8 cellular contexts compared by ENCODE assay signal in the genomic region with DNA sequence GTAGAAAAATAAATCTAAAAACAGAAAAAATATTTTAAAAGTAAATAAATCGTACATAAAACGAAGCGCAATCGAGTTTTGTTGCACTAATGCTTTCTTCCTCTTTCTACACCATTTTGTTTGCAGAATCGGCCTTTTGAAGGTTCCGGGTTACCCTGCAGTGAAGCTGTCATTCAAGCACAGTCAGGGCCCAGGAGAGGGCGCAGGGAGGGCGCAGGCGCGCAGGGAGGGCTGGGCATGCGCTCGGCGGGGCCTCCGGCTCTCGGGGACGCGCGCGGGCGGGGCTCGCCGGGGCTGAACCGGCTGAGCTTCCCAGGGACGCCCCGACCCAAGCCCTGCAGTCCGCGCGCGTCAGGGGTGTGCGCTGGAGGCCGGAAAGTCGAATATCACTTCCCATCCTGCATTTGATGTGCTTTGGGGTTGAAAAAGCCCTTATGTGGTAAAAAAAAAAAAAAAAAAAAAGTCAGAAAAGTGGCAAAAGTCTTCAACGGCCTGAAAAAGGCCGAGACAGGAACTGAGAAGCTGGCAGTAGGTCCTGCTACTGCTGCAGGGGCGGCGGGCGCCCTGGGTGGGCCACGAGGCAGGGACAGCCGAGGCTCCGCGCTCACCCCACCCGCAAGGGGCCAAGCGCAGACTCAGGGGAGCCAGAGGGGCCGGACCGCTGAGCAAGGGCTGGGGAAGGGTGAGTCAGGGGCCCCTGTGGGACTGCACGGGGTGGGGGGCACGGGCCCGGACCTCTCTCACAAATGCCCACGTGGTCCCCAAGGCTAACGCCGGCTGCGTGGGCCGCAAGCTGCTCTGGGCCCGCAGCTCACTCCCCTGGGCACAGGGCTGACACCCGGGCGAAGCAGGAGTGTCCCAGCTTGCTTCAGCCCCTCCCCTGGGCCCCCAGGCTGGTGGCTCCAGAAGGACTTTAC. TPM values are rescaled to one million over a fixed set of nuclear protein-coding genes. Genes with fewer than 3 reads are reported as not detected.
DNase-seq lines count a peak whose midpoint lies in the region; ATAC-seq and TF ChIP-seq lines count a peak whose summit lies in the region.

No MANE protein-coding gene starts in this region.

- peaks cover 10% of the 10 kb centered on the region for H3K4me1 ChIP-seq in CD4-positive, alpha-beta memory T cell (ENCODE audit: insufficient read depth, low read length)
- no peaks in the 10 kb centered on the region for H3K4me1 ChIP-seq in PC-9 (replicated peaks; ENCODE audit: insufficient read depth)

- peaks cover 6 to 12% (median 8%) of the 10 kb centered on the region in 4 donors for H3K4me1 Mint-ChIP-seq in CD4-positive, alpha-beta memory T cell
- H3K4me1 Mint-ChIP-seq in activated T-helper 1 cell treated with anti-CD3 and anti-CD28 coated beads, Interleukin-12 subunit alpha, Interleukin-12 subunit beta, Interleukin-2, Interleukin-4 antibody, amounts not matched to agents 30 ng/mL and 10 ng/mL and 1 ng/mL, durations not matched to agents 14 hours and 24 hours and 36 hours (ENCODE audit: low read depth): peaks cover 7% of the 10 kb centered on the region

- no TSS peak for BruUV-seq in PC-9 (replicated peaks; lab: Mats Ljungman, UMichigan)

- peaks cover 0 to 3% of the 10 kb centered on the region in 2 donors for H3K36me3 Mint-ChIP-seq in CD4-positive, alpha-beta memory T cell
- H3K36me3 Mint-ChIP-seq in activated T-helper 1 cell treated with anti-CD3 and anti-CD28 coated beads, Interleukin-12 subunit alpha, Interleukin-12 subunit beta, Interleukin-2, Interleukin-4 antibody, amounts not matched to agents 30 ng/mL and 10 ng/mL and 1 ng/mL, durations not matched to agents 14 hours and 24 hours and 36 hours (ENCODE audit: low read depth): peaks cover 3% of the 10 kb centered on the region

- CTCF ChIA-PET in CD4-positive, alpha-beta memory T cell (lab: Charles Lee; ENCODE audit: partially characterized antibody): interaction anchor here (0.6 to 1.2 kb wide), 3 partner anchors 8 to 726 kb away, joined by 3 read pairs; no protein-coding TSS in a partner anchor
- CTCF ChIA-PET in PC-9 (lab: Charles Lee): no interaction called here

- H3K79me2 ChIP-seq in PC-9 (ENCODE audit: low read depth): no peaks in the 10 kb centered on the region

- TF ChIP-seq CTCF in HL-60 (IDR thresholded peaks at IDR 0.05; ENCODE audit: insufficient read depth, low read length) (peak; percentile 7), PC-9 (conservative IDR thresholded peaks at IDR 0.05) (no peak)

- no peak overlapping the region for H2AFZ ChIP-seq in PC-9

- POLR2A ChIA-PET in CD4-positive, alpha-beta memory T cell (lab: Charles Lee; ENCODE audit: partially characterized antibody): interaction anchor here (0.9 to 1.5 kb wide), 4 partner anchors 488 to 538 kb away, joined by 3 to 12 read pairs (median 6); a partner anchor contains a TSS
- POLR2A ChIA-PET in PC-9 (lab: Charles Lee; ENCODE audit: unreplicated experiment): no interaction called here

- H3K4me3 Mint-ChIP-seq in CD4-positive, alpha-beta memory T cell: peak overlapping the region; percentile 44 to 84 (median 70)
- peak overlapping the region; percentile 43 for H3K4me3 Mint-ChIP-seq in activated T-helper 1 cell treated with anti-CD3 and anti-CD28 coated beads, Interleukin-12 subunit alpha, Interleukin-12 subunit beta, Interleukin-2, Interleukin-4 antibody, amounts not matched to agents 30 ng/mL and 10 ng/mL and 1 ng/mL, durations not matched to agents 14 hours and 24 hours and 36 hours

- H3K36me3 ChIP-seq in CD4-positive, alpha-beta memory T cell (ENCODE audit: insufficient read depth, low read length): no peaks in the 10 kb centered on the region
- H3K36me3 ChIP-seq in PC-9 (ENCODE audit: low read depth): no peaks in the 10 kb centered on the region

- no peaks in the 10 kb centered on the region for H3K9me3 ChIP-seq in CD4-positive, alpha-beta memory T cell (ENCODE audit: control insufficient read depth in 1 of 2, low read length in 2 of 2)
- no peaks in the 10 kb centered on the region for H3K9me3 ChIP-seq in PC-9 (ENCODE audit: insufficient read depth, low read depth)

- DNase-seq in CD4-positive, alpha-beta memory T cell: peak; percentile 82 to 94 (median 93)
- DNase-seq in HL-60 (ENCODE audit: low read depth in 1 of 2, low spot score in 1 of 2) (peak; percentile 86 to 96), PC-9 (peak in 1 of 2 experiments; percentile 51), fibroblast of gingiva (ENCODE audit: low read depth) (peak; percentile 86), myocyte (ENCODE audit: low read depth) (peak; percentile 87)
- peak; percentile 87 for DNase-seq in activated T-helper 1 cell treated with anti-CD3 and anti-CD28 coated beads, Interleukin-12 subunit alpha, Interleukin-12 subunit beta, Interleukin-2, Interleukin-4 antibody, amounts not matched to agents 30 ng/mL and 10 ng/mL and 1 ng/mL, durations not matched to agents 14 hours and 24 hours and 36 hours (ENCODE audit: low spot score)
- peak; percentile 79 for DNase-seq in stimulated activated CD8-positive, alpha-beta memory T cell treated with anti-CD3 and anti-CD28 coated beads, Interleukin-7, amount 100 ng/mL, for 24 hours (ENCODE audit: low read depth)

- peak overlapping the region; percentile 32 for H3K27ac ChIP-seq in CD4-positive, alpha-beta memory T cell (ENCODE audit: low read depth, low read length)
- peak overlapping the region; percentile 75 for H3K27ac ChIP-seq in HL-60 (replicated peaks)
- H3K27ac ChIP-seq in PC-9: no peak overlapping the region

- ATAC-seq in GM19467 (IDR thresholded peaks at IDR 0.05; ENCODE audit: unreplicated experiment): peak; percentile 100

- no peaks in the 10 kb centered on the region for H3F3A ChIP-seq in PC-9 (ENCODE audit: insufficient read depth, low read depth)

- no peaks in the 10 kb centered on the region for H3K27me3 ChIP-seq in CD4-positive, alpha-beta memory T cell (ENCODE audit: insufficient read depth, low read length)
- H3K27me3 ChIP-seq in HL-60 (ENCODE audit: insufficient read depth, poor library complexity, severe bottlenecking) (no peaks in the 10 kb centered on the region), PC-9 (ENCODE audit: insufficient read depth, low read depth) (peaks cover 21% of the 10 kb centered on the region)

- H3K9me3 Mint-ChIP-seq in CD4-positive, alpha-beta memory T cell: peaks cover 0 to 9% (median 3%) of the 10 kb centered on the region in 8 donors
- peaks cover 22% of the 10 kb centered on the region for H3K9me3 Mint-ChIP-seq in activated T-helper 1 cell treated with anti-CD3 and anti-CD28 coated beads, Interleukin-12 subunit alpha, Interleukin-12 subunit beta, Interleukin-2, Interleukin-4 antibody, amounts not matched to agents 30 ng/mL and 10 ng/mL and 1 ng/mL, durations not matched to agents 14 hours and 24 hours and 36 hours

- intact Hi-C loops in CD4-positive, alpha-beta memory T cell (cut with micrococcal nuclease): loop anchor here (2.0 to 10.0 kb wide), 3 partner anchors 442 to 1372 kb away; a partner anchor contains a TSS
- intact Hi-C loops in PC-9 (cut with micrococcal nuclease; ENCODE audit: unreplicated experiment): no loop called here
- intact Hi-C loops in activated T-helper 1 cell treated with anti-CD3 and anti-CD28 coated beads, Interleukin-12 subunit alpha, Interleukin-12 subunit beta, Interleukin-2, Interleukin-4 antibody, amounts not matched to agents 30 ng/mL and 10 ng/mL and 1 ng/mL, durations not matched to agents 14 hours and 24 hours and 36 hours (cut with micrococcal nuclease): loop anchor here (1.0 to 10.0 kb wide), 6 partner anchors 342 to 1372 kb away; a partner anchor contains a TSS

- H3K27ac Mint-ChIP-seq in CD4-positive, alpha-beta memory T cell: peak overlapping the region in 6 of 7 donors; percentile 65 to 95 (median 86)
- peak overlapping the region; percentile 32 for H3K27ac Mint-ChIP-seq in activated T-helper 1 cell treated with anti-CD3 and anti-CD28 coated beads, Interleukin-12 subunit alpha, Interleukin-12 subunit beta, Interleukin-2, Interleukin-4 antibody, amounts not matched to agents 30 ng/mL and 10 ng/mL and 1 ng/mL, durations not matched to agents 14 hours and 24 hours and 36 hours

- H3K4me2 ChIP-seq in PC-9: peak overlapping the region; percentile 23; the same call in 1 of the 2 replicates

- peak overlapping the region in 1 of 2 donors; percentile 36 for H3K4me3 ChIP-seq in CD4-positive, alpha-beta memory T cell (ENCODE audit: low read length in 2 of 2)
- H3K4me3 ChIP-seq in HL-60 (replicated peaks; ENCODE audit: insufficient read depth, low read length) (peak overlapping the region; percentile 35), PC-9 (no peak overlapping the region)

- no peaks in the 10 kb centered on the region for H4K20me1 ChIP-seq in PC-9 (ENCODE audit: insufficient read depth)

- no peaks in the 10 kb centered on the region for H3K9me2 ChIP-seq in PC-9 (ENCODE audit: insufficient read depth)

- no peaks in the 10 kb centered on the region for H3K27me3 Mint-ChIP-seq in CD4-positive, alpha-beta memory T cell
- peaks cover 5% of the 10 kb centered on the region for H3K27me3 Mint-ChIP-seq in activated T-helper 1 cell treated with anti-CD3 and anti-CD28 coated beads, Interleukin-12 subunit alpha, Interleukin-12 subunit beta, Interleukin-2, Interleukin-4 antibody, amounts not matched to agents 30 ng/mL and 10 ng/mL and 1 ng/mL, durations not matched to agents 14 hours and 24 hours and 36 hours (ENCODE audit: insufficient read depth)

RNA-seq across cellular contexts. Expression of a gene that starts 40.5 kb away (rescaled TPM):
- total RNA-seq in CD4-positive, alpha-beta memory T cell: not detected
- under 1 TPM; 0.09 to 0.14 TPM for polyA plus RNA-seq in CD4-positive, alpha-beta memory T cell
- total RNA-seq in PC-9 (2021) (not detected in 2 replicates), myocyte (22.6 and 27.3 TPM in 2 replicates)
- not detected in 2 replicates for total RNA-seq in activated T-helper 1 cell treated with anti-CD3 and anti-CD28 coated beads, Interleukin-12 subunit alpha, Interleukin-12 subunit beta, Interleukin-2, Interleukin-4 antibody, amounts not matched to agents 30 ng/mL and 10 ng/mL and 1 ng/mL, durations not matched to agents 14 hours and 24 hours and 36 hours
- 194 TPM for polyA plus RNA-seq in myocyte (2012)

Comparison
In these comparisons a context has a peak if more than half of its experiments do, and no peak if none do; other contexts are left out.
1. RNA of a gene that starts 40.5 kb away (total RNA-seq): 22.6 to 27.3 TPM in myocyte; not detected in CD4-positive, alpha-beta memory T cell, not detected in PC-9 and not detected in activated T-helper 1 cell treated with anti-CD3 and anti-CD28 coated beads, Interleukin-12 subunit alpha, Interleukin-12 subunit beta, Interleukin-2, Interleukin-4 antibody, amounts not matched to agents 30 ng/mL and 10 ng/mL and 1 ng/mL, durations not matched to agents 14 hours and 24 hours and 36 hours; every median in the first group is over 10 times any median in the second.